ENCODE assay signal across 1 cellular context in the genomic region with DNA sequence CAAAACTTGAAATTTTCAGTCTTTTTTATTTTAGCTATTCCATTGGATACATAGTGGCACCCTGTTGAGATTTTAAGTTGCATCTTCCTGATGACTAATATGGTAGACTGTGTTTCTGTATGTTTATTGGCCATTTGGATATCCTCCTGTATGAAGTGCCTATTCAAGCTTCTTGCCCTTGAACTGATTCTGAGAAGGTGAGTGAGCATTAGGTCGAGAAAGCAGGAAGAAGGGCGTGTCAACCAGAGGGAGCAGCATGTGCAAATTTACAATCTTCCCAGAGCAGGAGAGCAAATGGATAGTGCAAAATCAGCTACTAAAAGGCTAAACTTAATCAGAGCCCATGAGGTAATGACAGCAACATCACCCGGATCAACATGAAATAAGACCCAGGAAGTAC.
TF ChIP-seq lines count a peak whose summit lies in the region.

No MANE protein-coding gene starts in this region.

TF ChIP-seq in K562, 482 proteins besides CTCF, POLR2A, EP300 and RAD21:
- TF ChIP-seq ZNF12 (CRISPR knock-in tag; IDR thresholded peaks at IDR 0.05) (no peak), PHB2 (IDR thresholded peaks at IDR 0.05; ENCODE audit: low read depth) (no peak), CBFA2T3 (IDR thresholded peaks at IDR 0.05) (0 out of 2 replicates have a peak, but pooled peaks have one; percentile 20), ESRRA (IDR thresholded peaks at IDR 0.05; ENCODE audit: borderline replicate concordance, low read depth) (peak; percentile 51; the same call in 1 of the 2 replicates)
